In the genomic region with DNA sequence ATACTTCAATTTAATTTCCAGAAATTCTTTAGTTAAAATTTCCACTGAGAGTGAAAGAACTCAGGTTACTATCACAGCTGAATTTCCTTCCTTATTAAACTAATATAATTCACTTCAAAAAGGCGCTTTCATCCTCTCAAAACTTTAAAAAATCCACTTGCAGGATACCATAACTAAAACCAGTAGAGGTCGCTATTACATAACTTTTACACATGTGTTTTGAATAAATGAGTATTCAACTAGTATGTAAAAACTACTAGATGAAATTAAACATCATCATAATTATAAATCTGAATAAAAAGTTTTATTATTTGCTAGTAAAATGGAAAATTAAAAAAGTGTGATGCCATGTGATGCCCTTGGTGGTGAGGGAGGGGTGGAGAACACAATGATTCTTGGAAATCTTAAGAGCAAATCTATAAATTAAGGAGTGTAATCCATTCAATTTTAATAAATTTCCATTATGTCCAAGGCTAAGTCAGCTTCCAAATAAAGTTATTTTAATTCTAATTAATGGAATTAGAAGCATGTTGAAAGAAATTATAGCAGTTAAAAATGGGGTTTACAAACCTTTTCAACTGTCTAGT, we compare ENCODE assay signal across 8 cellular contexts.
DNase-seq lines count a peak whose midpoint lies in the region; ATAC-seq and TF ChIP-seq lines count a peak whose summit lies in the region.

No MANE protein-coding gene starts in this region.

- peak; percentile 76 for TF ChIP-seq CTCF in IMR-90 (conservative IDR thresholded peaks at IDR 0.05; ENCODE audit: low read depth, low read length)
- peak; percentile 100 for TF ChIP-seq CTCF in OCI-LY7 (conservative IDR thresholded peaks at IDR 0.05; ENCODE audit: low read length)
- TF ChIP-seq CTCF in nephron progenitor cell (IDR thresholded peaks at IDR 0.05), result peak; percentile 75

- H3K4me1 ChIP-seq in IMR-90 (ENCODE audit: control insufficient read depth, insufficient read depth, low read length) (no peaks in the 10 kb centered on the region; the same call in 1 of the 2 replicates), OCI-LY7 (ENCODE audit: insufficient read depth, low read length, poor library complexity, severe bottlenecking) (no peaks in the 10 kb centered on the region)

- H3K4me3 Mint-ChIP-seq in nephron progenitor cell, result no peak overlapping the region

- H3K27ac ChIP-seq in IMR-90 (ENCODE audit: insufficient read depth, low read length) (no peak overlapping the region), OCI-LY7 (ENCODE audit: low read depth, low read length, poor library complexity, severe bottlenecking) (no peak overlapping the region)

- POLR2A ChIA-PET in IMR-90 (lab: Charles Lee; ENCODE audit: unreplicated experiment) (no interaction called here), OCI-LY7 (lab: Charles Lee) (interaction anchor here (0.7 to 1.3 kb wide), 5 partner anchors 59 to 1690 kb away, joined by 3 to 5 read pairs (median 4); no protein-coding TSS in a partner anchor)

- H3K56ac ChIP-seq in IMR-90 (ENCODE audit: extremely low read depth, insufficient read depth, low read length), result no peak overlapping the region

- H4K8ac ChIP-seq in IMR-90 (ENCODE audit: low read depth in 2 of 2, low read length in 2 of 2), result no peak overlapping the region

- no peak overlapping the region for H3K4me3 ChIP-seq in IMR-90 (ENCODE audit: insufficient read depth, low read depth, low read length)
- no peak overlapping the region for H3K4me3 ChIP-seq in OCI-LY7 (ENCODE audit: low read depth, low read length, poor library complexity, severe bottlenecking)
- H3K4me3 ChIP-seq in MG63, result no peak overlapping the region

- peak; percentile 59 for ATAC-seq in IMR-90 (ENCODE audit: low read depth)
- no peak for ATAC-seq in HG03469 (IDR thresholded peaks at IDR 0.05; ENCODE audit: unreplicated experiment)

- H4K5ac ChIP-seq in IMR-90 (ENCODE audit: low read depth, low read length), result no peak overlapping the region

- H3K79me1 ChIP-seq in IMR-90 (ENCODE audit: low read depth in 1 of 2, low read length in 2 of 2), result peaks cover 7 to 8% of the 10 kb centered on the region in 2 experiments

- H2BK5ac ChIP-seq in IMR-90 (ENCODE audit: low read depth, low read length, poor library complexity, severe bottlenecking), result no peak overlapping the region

- no peak overlapping the region for H3K18ac ChIP-seq in IMR-90 (ENCODE audit: low read depth, low read length)

- peak; percentile 76 for TF ChIP-seq RAD21 in IMR-90 (IDR thresholded peaks at IDR 0.05; ENCODE audit: low read length)

- no peak overlapping the region for H3K4ac ChIP-seq in IMR-90 (ENCODE audit: low read depth, low read length)

- peaks cover 21% of the 10 kb centered on the region; the same call in 1 of the 2 replicates for H3K79me2 ChIP-seq in OCI-LY7 (ENCODE audit: insufficient read depth, low read depth, low read length)

- no peaks in the 10 kb centered on the region for H3K9me3 ChIP-seq in IMR-90 (ENCODE audit: control insufficient read depth, insufficient read depth, low read length)
- no peaks in the 10 kb centered on the region for H3K9me3 ChIP-seq in OCI-LY7 (ENCODE audit: low read length)
- H3K9me3 ChIP-seq in MG63, result no peaks in the 10 kb centered on the region

- no peak overlapping the region for H2BK15ac ChIP-seq in IMR-90 (ENCODE audit: low read depth, low read length)

- no peak overlapping the region for H4K91ac ChIP-seq in IMR-90 (ENCODE audit: insufficient read depth, low read depth, low read length)

- in situ Hi-C loops in IMR-90 (cut with MboI; ENCODE audit: low sequenced_read_pairs), result no loop called here

- H2AFZ ChIP-seq in IMR-90 (replicated peaks; ENCODE audit: low read length, poor library complexity) (no peak overlapping the region), OCI-LY7 (ENCODE audit: low read length) (no peak overlapping the region)

- H3K27me3 Mint-ChIP-seq in nephron progenitor cell (ENCODE audit: low read depth, poor library complexity), result no peaks in the 10 kb centered on the region

- no peak for TF ChIP-seq POLR2A in IMR-90 (IDR thresholded peaks at IDR 0.05; ENCODE audit: low read depth, low read length)

- H3K9me3 Mint-ChIP-seq in nephron progenitor cell, result no peaks in the 10 kb centered on the region

- no peak overlapping the region for H2AK5ac ChIP-seq in IMR-90 (ENCODE audit: low read depth, low read length)

- H3K14ac ChIP-seq in IMR-90 (replicated peaks; ENCODE audit: low read depth, low read length), result no peak overlapping the region

- peaks cover 12% of the 10 kb centered on the region for H3K36me3 Mint-ChIP-seq in nephron progenitor cell (ENCODE audit: low read depth)

- H3K27ac Mint-ChIP-seq in nephron progenitor cell, result peak overlapping the region; percentile 66

- 100% methylated on average over 1 of the region's 2 CpGs; no CpG with 5 or more reads in 1 of the 2 experiments for WGBS in IMR-90 (ENCODE audit: extremely low coverage in 2 of 2, insufficient read length in 1 of 2), 2 experiments

- H3K23ac ChIP-seq in IMR-90 (ENCODE audit: low read depth, low read length), result no peak overlapping the region

- H2BK20ac ChIP-seq in IMR-90 (ENCODE audit: low read depth, low read length), result no peak overlapping the region

- no peaks in the 10 kb centered on the region for H3K9me2 ChIP-seq in OCI-LY7 (ENCODE audit: insufficient read depth, low read length)

- intact Hi-C loops in IMR-90 (cut with micrococcal nuclease) (loop anchor here (1.0 to 2.0 kb wide), 2 partner anchors 59 to 169 kb away; no protein-coding TSS in a partner anchor), OCI-LY7 (cut with micrococcal nuclease; ENCODE audit: unreplicated experiment) (loop anchor here (1.0 to 10.0 kb wide), 4 partner anchors 65 to 675 kb away; no protein-coding TSS in a partner anchor)

- no peaks in the 10 kb centered on the region for H3K9me1 ChIP-seq in IMR-90 (ENCODE audit: insufficient read depth, low read length)

- peaks cover 14% of the 10 kb centered on the region for H3K4me1 Mint-ChIP-seq in nephron progenitor cell

- H3K27me3 ChIP-seq in IMR-90 (ENCODE audit: control insufficient read depth, insufficient read depth, low read length) (no peaks in the 10 kb centered on the region), MG63 (no peaks in the 10 kb centered on the region)

- DNase-seq in DMS53 treated with DMSO at 0.1 percent for 48 hours (lab: John Stamatoyannopoulos, UW; ENCODE audit: unreplicated experiment), result peak; percentile 17
- peak; percentile 69 for DNase-seq in IMR-90
- DNase-seq in OCI-LY7 (ENCODE audit: low spot score), result peak; percentile 77
- peak; percentile 52 to 54 for DNase-seq in dermis microvascular lymphatic vessel endothelial cell (ENCODE audit: low read depth in 2 of 2)
- DNase-seq in nephron progenitor cell, result no peak
- DNase-seq in mesenteric fat pad (ENCODE audit: low spot score), result no peak
- DNase-seq in MG63, result no peak

- peaks cover 5% of the 10 kb centered on the region; the same call in 1 of the 2 replicates for H4K20me1 ChIP-seq in IMR-90 (ENCODE audit: insufficient read depth, low read length)
- peaks cover 6% of the 10 kb centered on the region; the same call in 1 of the 2 replicates for H4K20me1 ChIP-seq in OCI-LY7 (ENCODE audit: insufficient read depth, low read length)

- H3K4me2 ChIP-seq in IMR-90 (ENCODE audit: low read depth, low read length) (no peak overlapping the region), OCI-LY7 (ENCODE audit: low read length) (no peak overlapping the region)

- BruUV-seq in IMR-90 (replicated peaks; lab: Mats Ljungman, UMichigan) (no TSS peak), OCI-LY7 (replicated peaks; lab: Mats Ljungman, UMichigan) (no TSS peak)

- H3K9ac ChIP-seq in IMR-90 (ENCODE audit: low read depth, low read length), result no peak overlapping the region

- dilution Hi-C loops in IMR-90 (cut with HindIII; ENCODE audit: low sequenced_read_pairs, unreplicated experiment), result no loop called here

- H3K36me3 ChIP-seq in IMR-90 (ENCODE audit: control insufficient read depth, insufficient read depth, low read length), result no peaks in the 10 kb centered on the region
- H3K36me3 ChIP-seq in OCI-LY7 (ENCODE audit: insufficient read depth, low read length), result peaks cover 26% of the 10 kb centered on the region
- peaks cover 15% of the 10 kb centered on the region for H3K36me3 ChIP-seq in MG63

- CTCF ChIA-PET in IMR-90 (lab: Yijun Ruan, JAX) (interaction anchor here (0.7 to 2.3 kb wide), 5 partner anchors 65 to 170 kb away, joined by 3 to 14 read pairs (median 4); no protein-coding TSS in a partner anchor), OCI-LY7 (lab: Charles Lee; ENCODE audit: unreplicated experiment) (no interaction called here)

- H2AK9ac ChIP-seq in IMR-90 (replicated peaks; ENCODE audit: low read depth, low read length, poor library complexity), result no peak overlapping the region

- no peak overlapping the region for H2BK120ac ChIP-seq in IMR-90 (ENCODE audit: low read depth, low read length)

TF ChIP-seq in IMR-90, 13 proteins besides CTCF, POLR2A, EP300 and RAD21:
- peak; percentile 71 for TF ChIP-seq SMC3 (IDR thresholded peaks at IDR 0.05; ENCODE audit: low read depth, low read length)
- no peak for TF ChIP-seq NFE2L2 (IDR thresholded peaks at IDR 0.05; ENCODE audit: low read depth, low read length)
- no peak for TF ChIP-seq MAZ (IDR thresholded peaks at IDR 0.05; ENCODE audit: borderline replicate concordance, low read depth, low read length)

Comparison
In these comparisons a context has a peak if more than half of its experiments do, and no peak if none do; other contexts are left out.
1. DNase-seq: peak in DMS53 treated with DMSO at 0.1 percent for 48 hours (single experiment), IMR-90 (single experiment), OCI-LY7 (single experiment) and dermis microvascular lymphatic vessel endothelial cell (2 of 2); none in nephron progenitor cell (single experiment), mesenteric fat pad (single experiment) and MG63 (single experiment).
2. Peak in every context shown above with its lines, with median percentiles within 50 percentile points of each other: CTCF ChIP-seq.